8 cellular contexts compared by ENCODE assay signal in the genomic region with DNA sequence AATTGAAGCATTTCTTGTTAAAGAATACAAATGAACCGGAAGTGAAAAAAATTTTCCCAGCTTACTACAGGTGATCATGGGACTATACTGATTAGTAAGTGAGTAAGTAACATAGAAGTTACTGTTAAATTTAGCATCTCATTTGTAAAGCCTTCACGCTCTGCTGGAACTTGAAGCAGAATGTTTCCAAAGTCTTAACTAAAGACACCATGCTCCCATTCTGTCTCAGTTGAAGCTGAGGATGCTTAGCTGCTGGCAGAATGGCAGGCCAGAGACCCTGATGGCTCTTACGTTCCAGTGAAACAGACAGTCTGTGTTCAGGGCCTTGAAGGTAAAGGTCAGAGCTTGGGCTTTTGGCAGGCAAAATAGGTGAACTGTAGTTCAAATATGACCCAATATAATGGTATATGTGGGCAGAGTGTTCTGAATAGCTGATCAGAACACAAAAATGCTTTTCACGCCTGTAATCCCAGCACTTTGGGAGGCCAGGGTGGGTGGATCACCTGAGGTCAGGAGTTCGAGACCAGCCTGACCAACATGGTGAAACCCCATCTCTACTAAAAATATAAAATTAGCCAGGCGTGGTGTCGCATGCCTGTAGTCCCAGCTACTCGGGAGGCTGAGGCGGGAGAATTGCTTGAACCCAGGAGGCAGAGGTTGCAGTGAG.
DNase-seq lines count a peak whose midpoint lies in the region; ATAC-seq and TF ChIP-seq lines count a peak whose summit lies in the region.
"Not testable (repeated sequence)": the region's sequence is repeated elsewhere in the genome, so short reads cannot be mapped to it uniquely, and the experiment has no call there.

No MANE protein-coding gene starts in this region.

- DNase-seq in GM12865 (ENCODE audit: low read depth) (peak; percentile 40), NAMALWA (ENCODE audit: low spot score) (peak; percentile 30), germinal center (ENCODE audit: low spot score) (peak; percentile 61)
- DNase-seq in stimulated activated naive B cell treated with anti-CD40 and anti-IgM and Interleukin-4, amounts not matched to agents 10 μg/mL and 1 μg/mL and 100 μg/mL, for 72 hours = peak; percentile 2

- not testable (repeated sequence) for H3K9me3 Mint-ChIP-seq in stimulated activated naive B cell treated with anti-CD40 and anti-IgM and Interleukin-4, amounts not matched to agents 10 μg/mL and 1 μg/mL and 100 μg/mL, for 72 hours

- peak overlapping the region; percentile 82 for H3K27ac Mint-ChIP-seq in stimulated activated naive B cell treated with anti-CD40 and anti-IgM and Interleukin-4, amounts not matched to agents 10 μg/mL and 1 μg/mL and 100 μg/mL, for 72 hours

- H3K27me3 Mint-ChIP-seq in stimulated activated naive B cell treated with anti-CD40 and anti-IgM and Interleukin-4, amounts not matched to agents 10 μg/mL and 1 μg/mL and 100 μg/mL, for 72 hours = not testable (repeated sequence)

- ATAC-seq in GM18520 (IDR thresholded peaks at IDR 0.05; ENCODE audit: unreplicated experiment) (peak; percentile 61), GM19395 (IDR thresholded peaks at IDR 0.05; ENCODE audit: unreplicated experiment) (peak; percentile 50), GM21786 (IDR thresholded peaks at IDR 0.05; ENCODE audit: unreplicated experiment) (peak; percentile 60), HG03159 (IDR thresholded peaks at IDR 0.05; ENCODE audit: unreplicated experiment) (peak; percentile 49)
- peak; percentile 80 to 81 for ATAC-seq in stimulated activated naive B cell treated with anti-CD40 and anti-IgM and Interleukin-4, amounts not matched to agents 10 μg/mL and 1 μg/mL and 100 μg/mL, for 72 hours (replicated peaks)

- H3K36me3 Mint-ChIP-seq in stimulated activated naive B cell treated with anti-CD40 and anti-IgM and Interleukin-4, amounts not matched to agents 10 μg/mL and 1 μg/mL and 100 μg/mL, for 72 hours = peaks cover 23 to 64% of the 10 kb centered on the region in 2 donors

- TF ChIP-seq CTCF in GM12865 (IDR thresholded peaks at IDR 0.05; ENCODE audit: insufficient read depth, low read depth, low read length, missing control alignments) = not testable (repeated sequence)

- H3K4me3 ChIP-seq in GM12865 (ENCODE audit: low read depth, low read length) = not testable (repeated sequence)

- H3K4me3 Mint-ChIP-seq in stimulated activated naive B cell treated with anti-CD40 and anti-IgM and Interleukin-4, amounts not matched to agents 10 μg/mL and 1 μg/mL and 100 μg/mL, for 72 hours = peak overlapping the region in 1 of 2 donors; percentile 41

- peaks cover 48 to 76% of the 10 kb centered on the region in 2 donors for H3K4me1 Mint-ChIP-seq in stimulated activated naive B cell treated with anti-CD40 and anti-IgM and Interleukin-4, amounts not matched to agents 10 μg/mL and 1 μg/mL and 100 μg/mL, for 72 hours

Comparison
In these comparisons a context has a peak if more than half of its experiments do, and no peak if none do; other contexts are left out.
1. DNase-seq: peak in every context shown above with its lines; median percentile 61 in germinal center; 40 in GM12865; 30 in NAMALWA; 2 in stimulated activated naive B cell treated with anti-CD40 and anti-IgM and Interleukin-4, amounts not matched to agents 10 μg/mL and 1 μg/mL and 100 μg/mL, for 72 hours.